ENCODE assay signal across 1 cellular context in the genomic region with DNA sequence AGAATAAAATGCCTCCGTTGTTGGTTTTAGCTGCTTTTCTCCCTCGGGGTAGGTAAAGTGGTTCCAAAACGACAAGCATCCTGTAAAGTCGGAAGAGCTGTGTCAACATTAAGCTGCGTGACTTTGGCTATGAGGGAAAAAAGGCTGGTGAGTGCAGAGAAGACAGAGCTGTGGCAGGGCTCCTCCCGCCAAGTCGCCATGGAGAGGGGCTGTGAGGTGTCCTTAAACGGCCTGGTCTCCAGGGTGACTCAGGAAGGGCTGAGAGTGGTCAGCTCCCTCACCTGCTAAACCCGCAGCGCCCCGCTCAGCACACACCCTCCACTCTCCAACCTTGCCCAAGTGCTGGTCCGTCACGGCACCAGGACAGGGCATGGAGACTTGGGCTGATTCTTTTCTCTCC.
TF ChIP-seq lines count a peak whose summit lies in the region.

No MANE protein-coding gene starts in this region.

TF ChIP-seq in SK-N-SH, 30 proteins besides CTCF, POLR2A, EP300 and RAD21 (continued from another document):
- TF ChIP-seq TAF1 (IDR thresholded peaks at IDR 0.05; ENCODE audit: borderline replicate concordance, low read depth, low read length) (no peak), POLR2AphosphoS5 (IDR thresholded peaks at IDR 0.05; ENCODE audit: low read depth, low read length) (no peak), CHD2 (IDR thresholded peaks at IDR 0.05; ENCODE audit: low read length, partially characterized antibody) (no peak), TEAD4 (IDR thresholded peaks at IDR 0.05; ENCODE audit: borderline replicate concordance, insufficient read depth) (no peak), NFIC (IDR thresholded peaks at IDR 0.05; ENCODE audit: borderline replicate concordance) (no peak), JUND (IDR thresholded peaks at IDR 0.05) (no peak), YY1 (IDR thresholded peaks at IDR 0.05; ENCODE audit: low read depth) (no peak), RXRA (IDR thresholded peaks at IDR 0.05; ENCODE audit: borderline replicate concordance, low read depth) (no peak), RFX5 (IDR thresholded peaks at IDR 0.05; ENCODE audit: low read length) (no peak)
- TF ChIP-seq, protein P1, sequence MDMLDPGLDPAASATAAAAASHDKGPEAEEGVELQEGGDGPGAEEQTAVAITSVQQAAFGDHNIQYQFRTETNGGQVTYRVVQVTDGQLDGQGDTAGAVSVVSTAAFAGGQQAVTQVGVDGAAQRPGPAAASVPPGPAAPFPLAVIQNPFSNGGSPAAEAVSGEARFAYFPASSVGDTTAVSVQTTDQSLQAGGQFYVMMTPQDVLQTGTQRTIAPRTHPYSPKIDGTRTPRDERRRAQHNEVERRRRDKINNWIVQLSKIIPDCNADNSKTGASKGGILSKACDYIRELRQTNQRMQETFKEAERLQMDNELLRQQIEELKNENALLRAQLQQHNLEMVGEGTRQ (IDR thresholded peaks at IDR 0.05; ENCODE audit: borderline replicate concordance, low read depth, low read length) = no peak
- TF ChIP-seq, protein P2, sequence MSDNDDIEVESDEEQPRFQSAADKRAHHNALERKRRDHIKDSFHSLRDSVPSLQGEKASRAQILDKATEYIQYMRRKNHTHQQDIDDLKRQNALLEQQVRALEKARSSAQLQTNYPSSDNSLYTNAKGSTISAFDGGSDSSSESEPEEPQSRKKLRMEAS (IDR thresholded peaks at IDR 0.05; ENCODE audit: low read depth) = no peak
- TF ChIP-seq, protein P3, sequence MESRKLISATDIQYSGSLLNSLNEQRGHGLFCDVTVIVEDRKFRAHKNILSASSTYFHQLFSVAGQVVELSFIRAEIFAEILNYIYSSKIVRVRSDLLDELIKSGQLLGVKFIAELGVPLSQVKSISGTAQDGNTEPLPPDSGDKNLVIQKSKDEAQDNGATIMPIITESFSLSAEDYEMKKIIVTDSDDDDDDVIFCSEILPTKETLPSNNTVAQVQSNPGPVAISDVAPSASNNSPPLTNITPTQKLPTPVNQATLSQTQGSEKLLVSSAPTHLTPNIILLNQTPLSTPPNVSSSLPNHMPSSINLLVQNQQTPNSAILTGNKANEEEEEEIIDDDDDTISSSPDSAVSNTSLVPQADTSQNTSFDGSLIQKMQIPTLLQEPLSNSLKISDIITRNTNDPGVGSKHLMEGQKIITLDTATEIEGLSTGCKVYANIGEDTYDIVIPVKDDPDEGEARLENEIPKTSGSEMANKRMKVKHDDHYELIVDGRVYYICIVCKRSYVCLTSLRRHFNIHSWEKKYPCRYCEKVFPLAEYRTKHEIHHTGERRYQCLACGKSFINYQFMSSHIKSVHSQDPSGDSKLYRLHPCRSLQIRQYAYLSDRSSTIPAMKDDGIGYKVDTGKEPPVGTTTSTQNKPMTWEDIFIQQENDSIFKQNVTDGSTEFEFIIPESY (IDR thresholded peaks at IDR 0.05; ENCODE audit: borderline replicate concordance, low read depth) = no peak
